In the genomic region with DNA sequence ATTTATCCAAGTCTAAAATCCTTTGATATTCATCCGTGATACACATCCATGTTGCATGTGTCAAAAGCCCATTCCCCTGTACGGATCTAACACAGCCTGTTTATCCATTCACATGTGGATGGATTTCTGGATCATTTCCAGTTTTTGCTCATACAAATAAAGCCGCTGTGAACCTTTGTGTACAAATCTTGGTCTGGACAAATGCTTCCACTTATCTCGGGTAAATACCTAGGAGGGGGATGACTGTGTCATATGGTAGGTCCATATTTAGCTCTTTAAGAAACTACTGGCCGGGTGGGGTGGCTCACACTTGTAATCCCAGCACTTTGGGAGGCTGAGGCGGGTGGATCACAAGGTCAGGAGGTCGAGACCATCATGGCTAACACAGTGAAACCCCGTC, we compare ENCODE assay signal across 20 cellular contexts. TPM values are rescaled to one million over a fixed set of nuclear protein-coding genes. Genes with fewer than 3 reads are reported as not detected.
A peak's percentile ranks its signal among the peaks of the same experiment; 100 is the strongest.
DNase-seq lines count a peak whose midpoint lies in the region; ATAC-seq and TF ChIP-seq lines count a peak whose summit lies in the region.
"Had no signal": no experiment of that assay in that cellular context is flagged by ENCODE, and none has a peak within 500 bp of the region (broad histone marks: within the 10 kb centered on the region; RNA-seq: fewer than 3 reads in every experiment).

No MANE protein-coding gene starts in this region.

- H3K27ac ChIP-seq in VCaP, result peak overlapping the region; percentile 51
- H3K27ac ChIP-seq in right lobe of liver, result no peak overlapping the region
- no peak overlapping the region for H3K27ac ChIP-seq in suprapubic skin
- no peak overlapping the region for H3K27ac ChIP-seq in GM23248
- H3K27ac ChIP-seq: HL-60 had no signal

- H3K36me3 ChIP-seq in right lobe of liver, result peaks cover 0 to 22% (median 6%) of the 10 kb centered on the region in 4 donors
- peaks cover 29% of the 10 kb centered on the region for H3K36me3 ChIP-seq in suprapubic skin
- H3K36me3 ChIP-seq in GM23248 (ENCODE audit: low read depth), result peaks cover 6% of the 10 kb centered on the region; the same call in 1 of the 2 replicates

- peaks cover 0 to 17% (median 7%) of the 10 kb centered on the region in 4 donors for H3K4me1 ChIP-seq in right lobe of liver
- no peaks in the 10 kb centered on the region for H3K4me1 ChIP-seq in suprapubic skin
- no peaks in the 10 kb centered on the region for H3K4me1 ChIP-seq in GM23248 (ENCODE audit: insufficient read depth)

- H3K4me2 ChIP-seq in GM23248 (ENCODE audit: unreplicated experiment), result no peak overlapping the region
- H3K4me2 ChIP-seq: SK-N-SH had no signal

- H3K9me2 ChIP-seq in GM23248 (ENCODE audit: insufficient read depth), result no peaks in the 10 kb centered on the region
- H3K9me2 ChIP-seq: SK-N-SH had no signal

- H3K9me3 ChIP-seq in right lobe of liver (no peaks in the 10 kb centered on the region), suprapubic skin (peaks cover 4% of the 10 kb centered on the region), GM23248 (ENCODE audit: low read depth) (no peaks in the 10 kb centered on the region)

- in situ Hi-C loops in GM23248 (cut with MboI), result no loop called here

- H3K79me2 ChIP-seq in GM23248 (ENCODE audit: insufficient read depth), result no peaks in the 10 kb centered on the region

- no peak overlapping the region for H2AFZ ChIP-seq in GM23248

- no peak overlapping the region for H3K9ac ChIP-seq in GM23248
- H3K9ac ChIP-seq: SK-N-SH had no signal

- no peaks in the 10 kb centered on the region for H4K20me1 ChIP-seq in GM23248 (ENCODE audit: insufficient read depth)

- 44% methylated on average over 4 of the region's 8 CpGs for WGBS in right lobe of liver (ENCODE audit: insufficient coverage, low coverage, low lambda C conversion rate, missing lambda C conversion rate)
- WGBS in suprapubic skin, result 87% methylated on average over 8 of the region's 8 CpGs
- 82 to 85% methylated on average over 8 of the region's 8 CpGs for WGBS in GM23248 (ENCODE audit: low coverage in 1 of 2, low lambda C conversion rate in 2 of 2, missing lambda C conversion rate in 2 of 2), 2 experiments

- intact Hi-C loops in right lobe of liver (cut with DNase I), result no loop called here

- no peak for TF ChIP-seq EP300 in suprapubic skin (IDR thresholded peaks at IDR 0.05)

- no peaks in the 10 kb centered on the region for H3F3A ChIP-seq in GM23248 (ENCODE audit: insufficient read depth)

- no peak for TF ChIP-seq CTCF in VCaP (conservative IDR thresholded peaks at IDR 0.05)
- TF ChIP-seq CTCF in right lobe of liver (IDR thresholded peaks at IDR 0.05), result no peak
- TF ChIP-seq CTCF in suprapubic skin (IDR thresholded peaks at IDR 0.05), result no peak

- H3K4me3 ChIP-seq in right lobe of liver (no peak overlapping the region), suprapubic skin (no peak overlapping the region), GM23248 (no peak overlapping the region)
- H3K4me3 ChIP-seq: HAP-1 had no signal

- no peaks in the 10 kb centered on the region for H3K27me3 ChIP-seq in right lobe of liver
- no peaks in the 10 kb centered on the region for H3K27me3 ChIP-seq in suprapubic skin
- no peaks in the 10 kb centered on the region for H3K27me3 ChIP-seq in GM23248 (replicated peaks; ENCODE audit: insufficient read depth)

- no peak for TF ChIP-seq POLR2A in right lobe of liver (IDR thresholded peaks at IDR 0.05)
- no peak for TF ChIP-seq POLR2A in suprapubic skin (IDR thresholded peaks at IDR 0.05)

- peak; percentile 29 for DNase-seq in DMS53 treated with DMSO at 0.1 percent for 48 hours (lab: John Stamatoyannopoulos, UW; ENCODE audit: unreplicated experiment)
- DNase-seq in NCI-H2029 treated with DMSO at 0.1 percent for 48 hours (lab: John Stamatoyannopoulos, UW), result peak; percentile 7
- peak in 1 of 3 donors; percentile 6 for DNase-seq in right lobe of liver
- no peak for DNase-seq in NCI-H128 (lab: John Stamatoyannopoulos, UW; ENCODE audit: unreplicated experiment)
- no peak for DNase-seq in suprapubic skin (ENCODE audit: low spot score in 2 of 2)
- DNase-seq in GM23248, result no peak
- DNase-seq: ACHN, AML-193, Caco-2, DMS79, NCI-H1105 treated with DMSO at 0.1 percent for 48 hours, NCI-H2227 treated with DMSO at 0.1 percent for 48 hours, NCI-H526, SHP77, SK-N-SH, T-cell had no signal

- peak in 3 of 4 donors; percentile 8 to 38 (median 33) for ATAC-seq in right lobe of liver
- ATAC-seq: T-cell had no signal

RNA-seq across cellular contexts. Expression of gene TBCD, which starts 6.3 kb away (rescaled TPM):
- total RNA-seq in right lobe of liver (10 to 100 TPM; 28.0 to 55.7 (median 41.3) TPM), suprapubic skin (100 to 1,000 TPM in 1 of 4 donors, 10 to 100 TPM in 3; 49.7 to 119 (median 71.5) TPM)
- total RNA-seq in GM23248 (2014; rRNA removed; shearing (Covaris generic)), result 19.3 and 26.8 TPM in 2 replicates
- 31.1 and 33.8 TPM in 2 replicates for polyA plus RNA-seq in GM23248 (2016; fragmentation: Nextera tagmentation; extraction: Ambion mirVana)

RNA-seq across cellular contexts. Expression of gene FN3K, which starts 10.1 kb away (rescaled TPM):
- total RNA-seq in right lobe of liver (10 to 100 TPM; 29.6 to 61.6 (median 45.5) TPM), suprapubic skin (10 to 100 TPM in 1 of 4 donors, 1 to 10 TPM in 3; 2.0 to 19.2 (median 4.2) TPM)
- 0.11 TPM in 1 of 2 replicates, not detected in the other for total RNA-seq in GM23248 (2014; rRNA removed; shearing (Covaris generic))
- 1.0 TPM in 2 replicates for polyA plus RNA-seq in GM23248 (2016; fragmentation: Nextera tagmentation; extraction: Ambion mirVana)
- polyA plus RNA-seq: CD14-positive monocyte had no signal

RNA-seq across cellular contexts. Expression of gene FN3KRP, which starts 29.0 kb away (rescaled TPM):
- total RNA-seq in right lobe of liver (10 to 100 TPM in 4 of 6 experiments, 1 to 10 TPM in 2; 7.6 to 24.8 (median 14.3) TPM), suprapubic skin (10 to 100 TPM; 15.9 to 26.6 (median 21.4) TPM)
- 31.4 and 33.8 TPM in 2 replicates for total RNA-seq in GM23248 (2014; rRNA removed; shearing (Covaris generic))
- polyA plus RNA-seq in GM23248 (2016; fragmentation: Nextera tagmentation; extraction: Ambion mirVana), result 45.2 and 46.3 TPM in 2 replicates

RNA-seq across cellular contexts. Expression of gene RAB40B, which starts 47.0 kb away (rescaled TPM):
- total RNA-seq in right lobe of liver, result 10 to 100 TPM in 3 of 6 experiments, 1 to 10 TPM in 3; 3.7 to 12.5 (median 9.3) TPM
- total RNA-seq in suprapubic skin, result 10 to 100 TPM; 15.9 to 24.3 (median 21.6) TPM
- 11.4 and 23.7 TPM in 2 replicates for total RNA-seq in GM23248 (2014; rRNA removed; shearing (Covaris generic))
- polyA plus RNA-seq in GM23248 (2016; fragmentation: Nextera tagmentation; extraction: Ambion mirVana), result 23.8 and 24.7 TPM in 2 replicates

Comparison
In these comparisons a context has a peak if more than half of its experiments do, and no peak if none do; other contexts are left out.
1. DNase-seq: peak in DMS53 treated with DMSO at 0.1 percent for 48 hours (single experiment) and NCI-H2029 treated with DMSO at 0.1 percent for 48 hours (single experiment); none in NCI-H128 (single experiment), suprapubic skin (0 of 2) and GM23248 (single experiment).